Comparison of ENCODE assay signal across 1 cellular context in genomic region chrX:9183481-9183880, GRCh38.
TF ChIP-seq lines count a peak whose summit lies in the region.

No MANE protein-coding gene starts in this region.

TF ChIP-seq in A549, 52 proteins besides CTCF, POLR2A, EP300 and RAD21 (continued from another document):
- TF ChIP-seq REST (IDR thresholded peaks at IDR 0.05), result no peak
- TF ChIP-seq TFCP2L1 (CRISPR knock-in tag; IDR thresholded peaks at IDR 0.05), result no peak
- no peak for TF ChIP-seq FOXS1 (CRISPR knock-in tag; IDR thresholded peaks at IDR 0.05)
- no peak for TF ChIP-seq ZSCAN20 (CRISPR knock-in tag; IDR thresholded peaks at IDR 0.05)
- no peak for TF ChIP-seq POLR2AphosphoS2 (conservative IDR thresholded peaks at IDR 0.05; ENCODE audit: low read length)
